Comparison of ENCODE assay signal across 3 cellular contexts in the genomic region with DNA sequence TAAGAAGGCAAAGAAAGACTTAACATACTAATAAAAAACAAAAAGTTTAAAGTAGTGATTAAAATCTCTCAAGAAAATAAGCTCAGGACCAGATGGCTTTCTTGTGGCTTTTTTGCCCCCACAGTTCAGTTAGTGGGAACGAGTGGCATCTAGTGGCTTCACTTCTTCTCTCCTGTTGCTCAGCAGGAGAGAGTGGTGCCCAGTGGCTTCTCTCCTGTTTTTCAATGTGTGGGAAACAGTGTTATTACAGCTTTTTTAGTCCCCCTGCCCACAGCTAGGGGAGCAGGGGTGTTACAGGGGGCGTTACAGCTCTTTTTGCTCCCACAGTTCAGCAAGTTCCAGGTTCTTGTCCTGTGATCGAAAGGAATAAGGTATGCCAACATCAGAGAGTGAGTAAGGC.
TF ChIP-seq lines count a peak whose summit lies in the region.

No MANE protein-coding gene starts in this region.

TF ChIP-seq in SK-N-SH, 30 proteins besides CTCF, POLR2A, EP300 and RAD21 (continued from another document):
- TF ChIP-seq USF2 (IDR thresholded peaks at IDR 0.05; ENCODE audit: borderline replicate concordance, low read depth, low read length) (no peak), TEAD4 (IDR thresholded peaks at IDR 0.05; ENCODE audit: borderline replicate concordance, insufficient read depth) (no peak), CHD2 (IDR thresholded peaks at IDR 0.05; ENCODE audit: low read length, partially characterized antibody) (no peak), PBX3 (IDR thresholded peaks at IDR 0.05) (no peak), USF1 (IDR thresholded peaks at IDR 0.05; ENCODE audit: borderline replicate concordance, low read depth) (no peak), TCF12 (IDR thresholded peaks at IDR 0.05) (no peak), NRF1 (IDR thresholded peaks at IDR 0.05; ENCODE audit: low read depth, low read length) (no peak)
- TF ChIP-seq, protein P1, sequence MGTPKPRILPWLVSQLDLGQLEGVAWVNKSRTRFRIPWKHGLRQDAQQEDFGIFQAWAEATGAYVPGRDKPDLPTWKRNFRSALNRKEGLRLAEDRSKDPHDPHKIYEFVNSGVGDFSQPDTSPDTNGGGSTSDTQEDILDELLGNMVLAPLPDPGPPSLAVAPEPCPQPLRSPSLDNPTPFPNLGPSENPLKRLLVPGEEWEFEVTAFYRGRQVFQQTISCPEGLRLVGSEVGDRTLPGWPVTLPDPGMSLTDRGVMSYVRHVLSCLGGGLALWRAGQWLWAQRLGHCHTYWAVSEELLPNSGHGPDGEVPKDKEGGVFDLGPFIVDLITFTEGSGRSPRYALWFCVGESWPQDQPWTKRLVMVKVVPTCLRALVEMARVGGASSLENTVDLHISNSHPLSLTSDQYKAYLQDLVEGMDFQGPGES (IDR thresholded peaks at IDR 0.05; ENCODE audit: low read depth, low read length) = no peak

TF ChIP-seq in SK-N-SH treated with all-trans-retinoic acid at 6 μM for 48 hours, 23 proteins besides CTCF, POLR2A, EP300 and RAD21 (continued from another document):
- TF ChIP-seq TOX (CRISPR knock-in tag; IDR thresholded peaks at IDR 0.05; ENCODE audit: borderline replicate concordance) (no peak), ZNF70 (CRISPR knock-in tag; IDR thresholded peaks at IDR 0.05) (no peak), ZC3H10 (CRISPR knock-in tag; IDR thresholded peaks at IDR 0.05) (no peak), SNAI2 (CRISPR knock-in tag; IDR thresholded peaks at IDR 0.05) (no peak), ARNTL (CRISPR knock-in tag; IDR thresholded peaks at IDR 0.05; ENCODE audit: borderline replicate concordance, low read depth) (no peak), ISL1 (CRISPR knock-in tag; IDR thresholded peaks at IDR 0.05) (no peak), CSRNP3 (CRISPR knock-in tag; IDR thresholded peaks at IDR 0.05) (no peak), ZNF565 (CRISPR knock-in tag; conservative IDR thresholded peaks at IDR 0.05; ENCODE audit: low read depth) (no peak), ZNF8 (CRISPR knock-in tag; IDR thresholded peaks at IDR 0.05) (no peak), CSDC2 (CRISPR knock-in tag; IDR thresholded peaks at IDR 0.05) (no peak), OSR1 (CRISPR knock-in tag; IDR thresholded peaks at IDR 0.05) (no peak), ZFP30 (CRISPR knock-in tag; IDR thresholded peaks at IDR 0.05) (no peak)

TF ChIP-seq in WTC11, 78 proteins besides CTCF, POLR2A, EP300 and RAD21 (continued from another document):
- TF ChIP-seq, protein P2, sequence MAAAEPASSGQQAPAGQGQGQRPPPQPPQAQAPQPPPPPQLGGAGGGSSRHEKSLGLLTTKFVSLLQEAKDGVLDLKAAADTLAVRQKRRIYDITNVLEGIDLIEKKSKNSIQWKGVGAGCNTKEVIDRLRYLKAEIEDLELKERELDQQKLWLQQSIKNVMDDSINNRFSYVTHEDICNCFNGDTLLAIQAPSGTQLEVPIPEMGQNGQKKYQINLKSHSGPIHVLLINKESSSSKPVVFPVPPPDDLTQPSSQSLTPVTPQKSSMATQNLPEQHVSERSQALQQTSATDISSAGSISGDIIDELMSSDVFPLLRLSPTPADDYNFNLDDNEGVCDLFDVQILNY (CRISPR knock-in tag; IDR thresholded peaks at IDR 0.05) = no peak
- TF ChIP-seq SOX15 (CRISPR knock-in tag; IDR thresholded peaks at IDR 0.05) (no peak), NFYB (CRISPR knock-in tag; conservative IDR thresholded peaks at IDR 0.05; ENCODE audit: low read depth) (no peak)
